In genomic region chr7:81187768-81188167, GRCh38 we compare ENCODE assay signal across 26 cellular contexts.
A peak's percentile ranks its signal among the peaks of the same experiment; 100 is the strongest.
DNase-seq lines count a peak whose midpoint lies in the region; ATAC-seq and TF ChIP-seq lines count a peak whose summit lies in the region.
"Had no signal": no experiment of that assay in that cellular context is flagged by ENCODE, and none has a peak within 500 bp of the region (broad histone marks: within the 10 kb centered on the region; RNA-seq: fewer than 3 reads in every experiment).

No MANE protein-coding gene starts in this region.

- H3K4me2 ChIP-seq in mammary epithelial cell (ENCODE audit: insufficient read depth, low read depth, low read length) = no peak overlapping the region
- H3K4me2 ChIP-seq: SK-N-SH had no signal

- WGBS in right cardiac atrium = 30% methylated on average over 1 of the region's 1 CpG
- 100% methylated on average over 1 of the region's 1 CpG for WGBS in mammary epithelial cell (ENCODE audit: low coverage, missing lambda C conversion rate)
- WGBS in gastroesophageal sphincter (ENCODE audit: low coverage in 1 of 2), 2 donors = 50% methylated on average over 1 of the region's 1 CpG; no CpG with 5 or more reads in 1 of the 2 donors

- H3K4me1 ChIP-seq in right cardiac atrium (ENCODE audit: control insufficient read depth, insufficient read depth, low read length) (no peaks in the 10 kb centered on the region), mammary epithelial cell (ENCODE audit: insufficient read depth, low read length) (peaks cover 6% of the 10 kb centered on the region), gastroesophageal sphincter (peaks cover 0 to 11% (median 7%) of the 10 kb centered on the region in 3 donors)
- H3K4me1 ChIP-seq: Caco-2, Peyer's patch had no signal

- H3K27ac ChIP-seq in right cardiac atrium (ENCODE audit: low read length) (no peak overlapping the region), mammary epithelial cell (ENCODE audit: insufficient read depth, low read depth, low read length) (no peak overlapping the region), gastroesophageal sphincter (no peak overlapping the region)
- H3K27ac ChIP-seq: C4-2B, Peyer's patch had no signal

- ATAC-seq in left ventricle myocardium superior (peak; percentile 12), right cardiac atrium (no peak), gastroesophageal sphincter (peak; percentile 40), GM21526 (IDR thresholded peaks at IDR 0.05; ENCODE audit: low FRiP score, unreplicated experiment) (no peak), HG03139 (IDR thresholded peaks at IDR 0.05; ENCODE audit: unreplicated experiment) (no peak)
- ATAC-seq: CD8-positive, alpha-beta T cell had no signal

- BruUV-seq in mammary epithelial cell (replicated peaks; lab: Mats Ljungman, UMichigan) = no TSS peak

- H3K9me3 ChIP-seq in right cardiac atrium (ENCODE audit: control insufficient read depth, low read length) (no peaks in the 10 kb centered on the region), mammary epithelial cell (replicated peaks; ENCODE audit: insufficient read depth, low read length) (no peaks in the 10 kb centered on the region), gastroesophageal sphincter (no peaks in the 10 kb centered on the region)
- H3K9me3 ChIP-seq: Caco-2, Peyer's patch, SK-N-SH had no signal

- CTCF ChIA-PET in mammary epithelial cell (lab: Charles Lee; ENCODE audit: low non-redundant PET) = no interaction called here

- no peaks in the 10 kb centered on the region for H4K20me1 ChIP-seq in mammary epithelial cell (ENCODE audit: insufficient read depth, low read length)

- no peak for TF ChIP-seq EP300 in gastroesophageal sphincter (IDR thresholded peaks at IDR 0.05)

- DNase-seq in left ventricle myocardium superior (no peak), right cardiac atrium (no peak), mammary epithelial cell (no peak), NCI-H1048 (lab: John Stamatoyannopoulos, UW) (no peak), NCI-H187 treated with DMSO at 0.1 percent for 48 hours (lab: John Stamatoyannopoulos, UW) (no peak)
- DNase-seq: Caco-2; CD8-positive, alpha-beta T cell; GOT3; HCEC 1CT; IMR-90; KG1; MM.1S; NCI-H1417; NCI-H1694 treated with DMSO at 0.1 percent for 48 hours; NCI-H2081 treated with DMSO at 0.1 percent for 48 hours; NCI-H2171; NCI-H226; NCI-H510A; NCI-H69; Peyer's patch; SK-N-SH; SW 1271 had no signal

- dilution Hi-C loops in mammary epithelial cell (cut with HindIII; ENCODE audit: low sequenced_read_pairs) = no loop called here

- in situ Hi-C loops in mammary epithelial cell (cut with MboI; ENCODE audit: low sequenced_read_pairs in 2 of 2) = no loop called here

- H2AFZ ChIP-seq in mammary epithelial cell (ENCODE audit: low read depth, low read length) = peak overlapping the region; percentile 8

- H3K27me3 ChIP-seq in right cardiac atrium (ENCODE audit: control insufficient read depth, insufficient read depth) = no peaks in the 10 kb centered on the region
- H3K27me3 ChIP-seq in mammary epithelial cell (ENCODE audit: insufficient read depth, low read length) = no peaks in the 10 kb centered on the region
- no peaks in the 10 kb centered on the region for H3K27me3 ChIP-seq in gastroesophageal sphincter
- H3K27me3 ChIP-seq: Peyer's patch had no signal

- no peak for TF ChIP-seq POLR2A in gastroesophageal sphincter (IDR thresholded peaks at IDR 0.05)

- H3K9ac ChIP-seq in mammary epithelial cell (ENCODE audit: insufficient read depth, low read length) = no peak overlapping the region
- H3K9ac ChIP-seq: SK-N-SH had no signal

- intact Hi-C loops in left ventricle myocardium superior (cut with micrococcal nuclease) (no loop called here), right cardiac atrium (cut with DNase I) (no loop called here), mammary epithelial cell (cut with micrococcal nuclease) (no loop called here)

- TF ChIP-seq CTCF in mammary epithelial cell (conservative IDR thresholded peaks at IDR 0.05 in 1 of 2, IDR thresholded peaks at IDR 0.05 in 1 of 2; ENCODE audit: extremely low read depth in 1 of 2, insufficient read depth in 1 of 2, low read depth in 1 of 2, low read length in 2 of 2) (no peak), gastroesophageal sphincter (IDR thresholded peaks at IDR 0.05) (no peak)

- H3K36me3 ChIP-seq in mammary epithelial cell (ENCODE audit: insufficient read depth, low read length) = no peaks in the 10 kb centered on the region
- no peaks in the 10 kb centered on the region for H3K36me3 ChIP-seq in gastroesophageal sphincter
- H3K36me3 ChIP-seq: Peyer's patch had no signal

- no peaks in the 10 kb centered on the region for H3K79me2 ChIP-seq in mammary epithelial cell (ENCODE audit: insufficient read depth, low read length)

- H3K4me3 ChIP-seq in right cardiac atrium (ENCODE audit: low read length) (no peak overlapping the region), mammary epithelial cell (replicated peaks in 1 of 3; ENCODE audit: insufficient read depth in 1 of 3, low read depth in 2 of 3, low read length in 3 of 3) (no peak overlapping the region), gastroesophageal sphincter (no peak overlapping the region)
- H3K4me3 ChIP-seq: Peyer's patch had no signal

Comparison
In these comparisons a context has a peak if more than half of its experiments do, and no peak if none do; other contexts are left out.
1. ATAC-seq: peak in left ventricle myocardium superior (single experiment) and gastroesophageal sphincter (single experiment); none in right cardiac atrium (0 of 2), GM21526 (single experiment) and HG03139 (single experiment).